Comparison of ENCODE assay signal across 8 cellular contexts in genomic region chr20:48620486-48621255, GRCh38.
DNase-seq lines count a peak whose midpoint lies in the region; ATAC-seq lines count a peak whose summit lies in the region.

No MANE protein-coding gene starts in this region.

- ATAC-seq in HG02610 (IDR thresholded peaks at IDR 0.05; ENCODE audit: unreplicated experiment), result peak; percentile 49
- peak; percentile 78 to 81 for ATAC-seq in activated CD4-positive, CD25-positive, alpha-beta regulatory T cell treated with anti-CD3 and anti-CD28 coated beads, Interleukin-2, amount 50 U/mL, for 24 hours
- ATAC-seq in central memory CD8-positive, alpha-beta T cell (replicated peaks; ENCODE audit: extremely low read depth, poor library complexity, severe bottlenecking), result peak; percentile 83
- ATAC-seq in HG03457 (IDR thresholded peaks at IDR 0.05; ENCODE audit: unreplicated experiment), result no peak

- H3K36me3 Mint-ChIP-seq in central memory CD8-positive, alpha-beta T cell (ENCODE audit: insufficient read depth), result peaks cover 35% of the 10 kb centered on the region

- H3K9me3 Mint-ChIP-seq in central memory CD8-positive, alpha-beta T cell, result no peaks in the 10 kb centered on the region

- H3K27ac Mint-ChIP-seq in central memory CD8-positive, alpha-beta T cell (ENCODE audit: low read depth), result peak overlapping the region; percentile 74

- no peaks in the 10 kb centered on the region for H3K27me3 Mint-ChIP-seq in central memory CD8-positive, alpha-beta T cell

- H3K4me1 Mint-ChIP-seq in central memory CD8-positive, alpha-beta T cell, result peaks cover 21% of the 10 kb centered on the region

- peak overlapping the region; percentile 70 for H3K4me3 Mint-ChIP-seq in central memory CD8-positive, alpha-beta T cell

- DNase-seq in COLO829 (ENCODE audit: low spot score) (peak; percentile 87), NCI-H226 (peak; percentile 90), islet precursor cell (peak; percentile 94)
- DNase-seq in central memory CD8-positive, alpha-beta T cell (ENCODE audit: low spot score in 2 of 2), result peak; percentile 42 to 61
- peak; percentile 70 for DNase-seq in stimulated activated CD4-positive, alpha-beta T cell treated with anti-CD3 and anti-CD28 coated beads, Interleukin-12 subunit alpha, Interleukin-12 subunit beta, amount 100 ng/mL, for 4 hours
